ENCODE assay signal across 18 cellular contexts in the genomic region with DNA sequence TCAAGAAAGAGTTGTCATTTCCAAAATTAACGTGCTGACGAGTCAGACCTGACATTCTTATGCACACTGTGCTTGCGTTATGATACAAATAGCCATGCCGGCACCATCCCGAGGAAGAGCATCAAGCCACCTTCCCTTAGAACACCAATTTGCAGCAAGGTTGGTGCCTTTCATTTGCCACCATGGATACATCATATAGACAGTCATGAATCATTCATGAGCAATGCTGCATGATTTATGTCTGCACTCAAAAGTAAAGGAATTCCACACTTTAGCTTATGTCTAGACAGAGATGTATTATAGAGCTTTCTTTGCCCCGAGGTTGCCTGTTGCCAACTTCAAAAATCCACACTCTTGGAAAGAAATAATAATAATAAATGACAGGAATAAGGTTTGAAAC.
"Had no signal": no experiment of that assay in that cellular context is flagged by ENCODE, and none has a peak within 500 bp of the region (broad histone marks: within the 10 kb centered on the region; RNA-seq: fewer than 3 reads in every experiment).

No MANE protein-coding gene starts in this region.

- H3K36me3 ChIP-seq: lower lobe of right lung had no signal

- DNase-seq: activated CD4-positive, alpha-beta memory T cell treated with anti-CD3 and anti-CD28 coated beads for 36 hours; activated gamma-delta T cell treated with Interleukin-2 at 50 U/mL for 16 hours; activated naive CD8-positive, alpha-beta T cell treated with anti-CD3 and anti-CD28 coated beads for 36 hours; activated T-cell treated with anti-CD3 and anti-CD28 coated beads, Interleukin-2, amount 50 U/mL, for 48 hours; aorta; central memory CD4-positive, alpha-beta T cell; cortex of kidney; effector memory CD8-positive, alpha-beta T cell; erythroblast; left cardiac atrium; lower lobe of right lung; psoas muscle; stimulated activated CD4-positive, alpha-beta T cell treated with anti-CD3 and anti-CD28 coated beads, Interleukin-2, amount 100 ng/mL, for 48 hours; stimulated activated naive CD4-positive, alpha-beta T cell treated with Interleukin-2 at 50 U/mL for 16 hours had no signal

- H3K36me3 Mint-ChIP-seq: activated CD4-positive, alpha-beta memory T cell treated with anti-CD3 and anti-CD28 coated beads for 36 hours; activated naive CD8-positive, alpha-beta T cell treated with anti-CD3 and anti-CD28 coated beads for 36 hours; natural killer cell treated with Interleukin-12 subunit alpha and Interleukin-12 subunit beta and Interleukin-15 and Interleukin-18, amount 100 ng/mL, for 72 hours; type B pancreatic cell had no signal

- H3K4me3 Mint-ChIP-seq: activated CD4-positive, alpha-beta memory T cell treated with anti-CD3 and anti-CD28 coated beads for 36 hours; activated naive CD8-positive, alpha-beta T cell treated with anti-CD3 and anti-CD28 coated beads for 36 hours; effector memory CD8-positive, alpha-beta T cell; natural killer cell treated with Interleukin-12 subunit alpha and Interleukin-12 subunit beta and Interleukin-15 and Interleukin-18, amount 100 ng/mL, for 72 hours; type B pancreatic cell had no signal

- H3K27ac ChIP-seq: lower lobe of right lung, psoas muscle had no signal

- H3K27ac Mint-ChIP-seq: activated CD4-positive, alpha-beta memory T cell treated with anti-CD3 and anti-CD28 coated beads for 36 hours; activated naive CD8-positive, alpha-beta T cell treated with anti-CD3 and anti-CD28 coated beads for 36 hours; effector memory CD8-positive, alpha-beta T cell; natural killer cell treated with Interleukin-12 subunit alpha and Interleukin-12 subunit beta and Interleukin-15 and Interleukin-18, amount 100 ng/mL, for 72 hours; type B pancreatic cell had no signal

- H3K4me1 ChIP-seq: lower lobe of right lung, psoas muscle had no signal

- H3K9me3 Mint-ChIP-seq: activated CD4-positive, alpha-beta memory T cell treated with anti-CD3 and anti-CD28 coated beads for 36 hours; activated naive CD8-positive, alpha-beta T cell treated with anti-CD3 and anti-CD28 coated beads for 36 hours; type B pancreatic cell had no signal

- ATAC-seq: activated CD4-positive, CD25-positive, alpha-beta regulatory T cell treated with anti-CD3 and anti-CD28 coated beads, Interleukin-2, amount 50 U/mL, for 24 hours; effector memory CD8-positive, alpha-beta T cell; left cardiac atrium; lower lobe of right lung; psoas muscle; sciatic nerve had no signal

- H3K4me3 ChIP-seq: lower lobe of right lung, psoas muscle had no signal

- H3K9me3 ChIP-seq: lower lobe of right lung, psoas muscle had no signal

- H3K27me3 Mint-ChIP-seq: type B pancreatic cell had no signal
